In genomic region chr10:80452688-80453391, GRCh38 we compare ENCODE assay signal across 8 cellular contexts. TPM values are rescaled to one million over a fixed set of nuclear protein-coding genes. Genes with fewer than 3 reads are reported as not detected.
DNase-seq lines count a peak whose midpoint lies in the region; ATAC-seq, FAIRE-seq and TF ChIP-seq lines count a peak whose summit lies in the region.

No MANE protein-coding gene starts in this region.

- ATAC-seq in stimulated activated naive CD8-positive, alpha-beta T cell treated with anti-CD3 and anti-CD28 coated beads, Interleukin-15, amount 100 ng/mL, for 72 hours: no peak
- no peak for ATAC-seq in HG02642 (IDR thresholded peaks at IDR 0.05; ENCODE audit: poor library complexity, unreplicated experiment)
- no peak for ATAC-seq in omental fat pad (ENCODE audit: low FRiP score)

- intact Hi-C loops in activated T-helper 2 cell treated with anti-CD3 and anti-CD28 coated beads, Interferon-gamma antibody, Interleukin-2, Interleukin-4, amounts not matched to agents 10 μg/mL and 5 μg/mL and 100 μg/mL, durations not matched to agents 14 hours and 24 hours and 36 hours (cut with micrococcal nuclease): no loop called here
- intact Hi-C loops in kidney (cut with DNase I): no loop called here

- no peak for TF ChIP-seq CTCF in kidney (IDR thresholded peaks at IDR 0.05; ENCODE audit: borderline replicate concordance, extremely low read depth, insufficient read depth)
- TF ChIP-seq CTCF in omental fat pad (IDR thresholded peaks at IDR 0.05): no peak

- H3K36me3 ChIP-seq in kidney (ENCODE audit: control insufficient read depth in 1 of 2, insufficient read depth in 2 of 2, low read length in 2 of 2): no peaks in the 10 kb centered on the region

- no peak for FAIRE-seq in kidney (lab: Jason Lieb, UNC)
- no peak for FAIRE-seq in GM19239 (lab: Jason Lieb, UNC)

- peaks cover 5% of the 10 kb centered on the region for H3K27me3 Mint-ChIP-seq in activated T-helper 2 cell treated with anti-CD3 and anti-CD28 coated beads, Interferon-gamma antibody, Interleukin-2, Interleukin-4, amounts not matched to agents 10 μg/mL and 5 μg/mL and 100 μg/mL, durations not matched to agents 14 hours and 24 hours and 36 hours (ENCODE audit: low read depth)
- no peaks in the 10 kb centered on the region for H3K27me3 Mint-ChIP-seq in stimulated activated naive CD8-positive, alpha-beta T cell treated with anti-CD3 and anti-CD28 coated beads, Interleukin-15, amount 100 ng/mL, for 72 hours

- H3K27ac Mint-ChIP-seq in activated T-helper 2 cell treated with anti-CD3 and anti-CD28 coated beads, Interferon-gamma antibody, Interleukin-2, Interleukin-4, amounts not matched to agents 10 μg/mL and 5 μg/mL and 100 μg/mL, durations not matched to agents 14 hours and 24 hours and 36 hours: peak overlapping the region; percentile 53
- no peak overlapping the region for H3K27ac Mint-ChIP-seq in stimulated activated naive CD8-positive, alpha-beta T cell treated with anti-CD3 and anti-CD28 coated beads, Interleukin-15, amount 100 ng/mL, for 72 hours

- H3K27ac ChIP-seq in kidney (ENCODE audit: low read depth in 2 of 2, low read length in 2 of 2): peak overlapping the region; percentile 37 to 75

- peaks cover 24% of the 10 kb centered on the region for H3K4me1 Mint-ChIP-seq in activated T-helper 2 cell treated with anti-CD3 and anti-CD28 coated beads, Interferon-gamma antibody, Interleukin-2, Interleukin-4, amounts not matched to agents 10 μg/mL and 5 μg/mL and 100 μg/mL, durations not matched to agents 14 hours and 24 hours and 36 hours (ENCODE audit: low read depth)
- H3K4me1 Mint-ChIP-seq in stimulated activated naive CD8-positive, alpha-beta T cell treated with anti-CD3 and anti-CD28 coated beads, Interleukin-15, amount 100 ng/mL, for 72 hours: peaks cover 48% of the 10 kb centered on the region

- H3K9me3 ChIP-seq in kidney (ENCODE audit: control insufficient read depth in 1 of 2, low read length in 2 of 2): no peaks in the 10 kb centered on the region

- no peaks in the 10 kb centered on the region for H3K9me3 Mint-ChIP-seq in activated T-helper 2 cell treated with anti-CD3 and anti-CD28 coated beads, Interferon-gamma antibody, Interleukin-2, Interleukin-4, amounts not matched to agents 10 μg/mL and 5 μg/mL and 100 μg/mL, durations not matched to agents 14 hours and 24 hours and 36 hours
- no peaks in the 10 kb centered on the region for H3K9me3 Mint-ChIP-seq in stimulated activated naive CD8-positive, alpha-beta T cell treated with anti-CD3 and anti-CD28 coated beads, Interleukin-15, amount 100 ng/mL, for 72 hours

- peaks cover 19% of the 10 kb centered on the region for H3K36me3 Mint-ChIP-seq in activated T-helper 2 cell treated with anti-CD3 and anti-CD28 coated beads, Interferon-gamma antibody, Interleukin-2, Interleukin-4, amounts not matched to agents 10 μg/mL and 5 μg/mL and 100 μg/mL, durations not matched to agents 14 hours and 24 hours and 36 hours (ENCODE audit: low read depth)

- peak overlapping the region in 1 of 2 donors; percentile 14 for H3K9ac ChIP-seq in kidney (ENCODE audit: low read length in 2 of 2)

- H3K4me3 ChIP-seq in kidney (ENCODE audit: low read length in 2 of 2): peak overlapping the region in 1 of 2 donors; percentile 48

- peaks cover 20 to 28% of the 10 kb centered on the region in 2 donors for H3K4me1 ChIP-seq in kidney (ENCODE audit: control insufficient read depth in 1 of 2, insufficient read depth in 1 of 2, low read depth in 1 of 2, low read length in 2 of 2)

- peak overlapping the region; percentile 73 for H3K4me3 Mint-ChIP-seq in activated T-helper 2 cell treated with anti-CD3 and anti-CD28 coated beads, Interferon-gamma antibody, Interleukin-2, Interleukin-4, amounts not matched to agents 10 μg/mL and 5 μg/mL and 100 μg/mL, durations not matched to agents 14 hours and 24 hours and 36 hours (ENCODE audit: low read depth)
- peak overlapping the region; percentile 64 for H3K4me3 Mint-ChIP-seq in stimulated activated naive CD8-positive, alpha-beta T cell treated with anti-CD3 and anti-CD28 coated beads, Interleukin-15, amount 100 ng/mL, for 72 hours

- DNase-seq in NCI-H82 (lab: John Stamatoyannopoulos, UW) (peak; percentile 8), NCI-H82 treated with DMSO at 0.1 percent for 48 hours (lab: John Stamatoyannopoulos, UW; ENCODE audit: unreplicated experiment) (no peak), kidney (no peak), omental fat pad (ENCODE audit: low spot score) (no peak), GM19239 (ENCODE audit: insufficient read length, low spot score) (no peak)
- no peak for DNase-seq in activated T-helper 2 cell treated with anti-CD3 and anti-CD28 coated beads, Interferon-gamma antibody, Interleukin-2, Interleukin-4, amounts not matched to agents 10 μg/mL and 5 μg/mL and 100 μg/mL, durations not matched to agents 14 hours and 24 hours and 36 hours (ENCODE audit: low spot score)
- DNase-seq in stimulated activated naive CD8-positive, alpha-beta T cell treated with anti-CD3 and anti-CD28 coated beads, Interleukin-15, amount 100 ng/mL, for 72 hours: no peak

RNA-seq across cellular contexts. Expression of gene TSPAN14, which starts 1.3 kb away (rescaled TPM):
- 45.4 and 51.1 TPM in 2 replicates for total RNA-seq in activated T-helper 2 cell treated with anti-CD3 and anti-CD28 coated beads, Interferon-gamma antibody, Interleukin-2, Interleukin-4, amounts not matched to agents 10 μg/mL and 5 μg/mL and 100 μg/mL, durations not matched to agents 14 hours and 24 hours and 36 hours
- total RNA-seq in kidney (183 TPM), omental fat pad (100 to 1,000 TPM in 2 of 4 donors, 10 to 100 TPM in 2; 42.4 to 114 (median 91.6) TPM)
- polyA plus RNA-seq in kidney (ENCODE audit: insufficient read depth, low read depth, low replicate concordance): 36.8 TPM

RNA-seq across cellular contexts. Expression of gene PRXL2A, which starts 44.5 kb away (rescaled TPM):
- 18.4 and 19.6 TPM in 2 replicates for total RNA-seq in activated T-helper 2 cell treated with anti-CD3 and anti-CD28 coated beads, Interferon-gamma antibody, Interleukin-2, Interleukin-4, amounts not matched to agents 10 μg/mL and 5 μg/mL and 100 μg/mL, durations not matched to agents 14 hours and 24 hours and 36 hours
- total RNA-seq in kidney (69.4 TPM), omental fat pad (100 to 1,000 TPM; 218 to 456 (median 415) TPM)
- 101 TPM for polyA plus RNA-seq in kidney (ENCODE audit: insufficient read depth, low read depth, low replicate concordance)
